In genomic region chr19:4084547-4084877, GRCh38 we compare ENCODE assay signal across 12 cellular contexts. TPM values are rescaled to one million over a fixed set of nuclear protein-coding genes. Genes with fewer than 3 reads are reported as not detected.
DNase-seq lines count a peak whose midpoint lies in the region; ATAC-seq and TF ChIP-seq lines count a peak whose summit lies in the region.
"Had no signal": no experiment of that assay in that cellular context is flagged by ENCODE, and none has a peak within 500 bp of the region (broad histone marks: within the 10 kb centered on the region; RNA-seq: fewer than 3 reads in every experiment).

No MANE protein-coding gene starts in this region.

- intact Hi-C loops in CD4-positive, alpha-beta memory T cell (cut with micrococcal nuclease), result no loop called here
- intact Hi-C loops in OCI-LY7 (cut with micrococcal nuclease; ENCODE audit: unreplicated experiment), result no loop called here

- no peaks in the 10 kb centered on the region for H3K36me3 Mint-ChIP-seq in CD4-positive, alpha-beta memory T cell
- H3K36me3 Mint-ChIP-seq in effector memory CD8-positive, alpha-beta T cell (ENCODE audit: insufficient read depth), result peaks cover 15% of the 10 kb centered on the region
- no peaks in the 10 kb centered on the region for H3K36me3 Mint-ChIP-seq in progenitor cell of endocrine pancreas (ENCODE audit: insufficient read depth)

- no peaks in the 10 kb centered on the region for H3K9me3 Mint-ChIP-seq in CD4-positive, alpha-beta memory T cell
- H3K9me3 Mint-ChIP-seq in effector memory CD8-positive, alpha-beta T cell, result no peaks in the 10 kb centered on the region
- H3K9me3 Mint-ChIP-seq in progenitor cell of endocrine pancreas (ENCODE audit: low read depth), result no peaks in the 10 kb centered on the region
- H3K9me3 Mint-ChIP-seq: endodermal cell had no signal

- H3K27me3 Mint-ChIP-seq in CD4-positive, alpha-beta memory T cell, result no peaks in the 10 kb centered on the region
- no peaks in the 10 kb centered on the region for H3K27me3 Mint-ChIP-seq in effector memory CD8-positive, alpha-beta T cell
- no peaks in the 10 kb centered on the region for H3K27me3 Mint-ChIP-seq in progenitor cell of endocrine pancreas

- BruUV-seq in OCI-LY7 (replicated peaks; lab: Mats Ljungman, UMichigan), result no TSS peak

- peaks cover 74% of the 10 kb centered on the region for H3K4me1 ChIP-seq in CD4-positive, alpha-beta memory T cell (ENCODE audit: insufficient read depth, low read length)
- peaks cover 9% of the 10 kb centered on the region for H3K4me1 ChIP-seq in OCI-LY7 (ENCODE audit: insufficient read depth, low read length, poor library complexity, severe bottlenecking)

- H3K27me3 ChIP-seq in CD4-positive, alpha-beta memory T cell (ENCODE audit: insufficient read depth, low read length), result no peaks in the 10 kb centered on the region

- H3K79me2 ChIP-seq in OCI-LY7 (ENCODE audit: insufficient read depth, low read depth, low read length), result no peaks in the 10 kb centered on the region

- no peaks in the 10 kb centered on the region for H3K9me2 ChIP-seq in OCI-LY7 (ENCODE audit: insufficient read depth, low read length)

- peak overlapping the region; percentile 80 to 95 (median 89) for H3K27ac Mint-ChIP-seq in CD4-positive, alpha-beta memory T cell
- peak overlapping the region; percentile 90 to 94 for H3K27ac Mint-ChIP-seq in effector memory CD8-positive, alpha-beta T cell
- peak overlapping the region; percentile 59 for H3K27ac Mint-ChIP-seq in progenitor cell of endocrine pancreas
- H3K27ac Mint-ChIP-seq: endodermal cell had no signal

- no peak for TF ChIP-seq CTCF in OCI-LY7 (conservative IDR thresholded peaks at IDR 0.05; ENCODE audit: low read length)
- TF ChIP-seq CTCF in progenitor cell of endocrine pancreas (IDR thresholded peaks at IDR 0.05; ENCODE audit: unreplicated experiment), result no peak

- POLR2A ChIA-PET in CD4-positive, alpha-beta memory T cell (lab: Charles Lee; ENCODE audit: partially characterized antibody), result interaction anchor here (0.8 to 4.4 kb wide), 5 partner anchors 15 to 31 kb away, joined by 3 to 24 read pairs (median 4); partner anchors contain the start of gene ZBTB7A
- POLR2A ChIA-PET in OCI-LY7 (lab: Charles Lee), result interaction anchor here (0.7 kb wide), 1 partner anchor 76 kb away, joined by 3 read pairs; no protein-coding TSS in a partner anchor

- no peaks in the 10 kb centered on the region for H4K20me1 ChIP-seq in OCI-LY7 (ENCODE audit: insufficient read depth, low read length)

- H3K4me1 Mint-ChIP-seq in CD4-positive, alpha-beta memory T cell, result peaks cover 15 to 62% (median 45%) of the 10 kb centered on the region in 4 donors
- peaks cover 28 to 51% of the 10 kb centered on the region in 2 donors for H3K4me1 Mint-ChIP-seq in effector memory CD8-positive, alpha-beta T cell (ENCODE audit: low read depth in 2 of 2)
- peaks cover 6% of the 10 kb centered on the region for H3K4me1 Mint-ChIP-seq in progenitor cell of endocrine pancreas (ENCODE audit: low read depth)
- H3K4me1 Mint-ChIP-seq: endodermal cell had no signal

- peak in 1 of 5 donors; percentile 34 for DNase-seq in CD4-positive, alpha-beta memory T cell
- DNase-seq in OCI-LY7 (ENCODE audit: low spot score) (no peak), progenitor cell of endocrine pancreas (ENCODE audit: low spot score, unreplicated experiment) (no peak), HCEC 1CT (no peak)
- no peak for DNase-seq in effector memory CD8-positive, alpha-beta T cell
- DNase-seq: activated CD4-positive, alpha-beta T cell treated with anti-CD3 and anti-CD28 coated beads, Interleukin-2, amount 50 U/mL, for 1 hour; endodermal cell; NCI-H1436 treated with DMSO at 0.1 percent for 48 hours; stimulated activated CD4-positive, alpha-beta T cell treated with anti-CD3 and anti-CD28 coated beads, Interleukin-4, amount 100 ng/mL, for 24 hours had no signal

- H3K4me2 ChIP-seq in OCI-LY7 (ENCODE audit: low read length), result peak overlapping the region; percentile 16; the same call in 1 of the 2 replicates

- H3K4me3 Mint-ChIP-seq in CD4-positive, alpha-beta memory T cell, result peak overlapping the region; percentile 38 to 83 (median 66)
- H3K4me3 Mint-ChIP-seq in effector memory CD8-positive, alpha-beta T cell, result peak overlapping the region; percentile 75 to 78
- no peak overlapping the region for H3K4me3 Mint-ChIP-seq in progenitor cell of endocrine pancreas (ENCODE audit: low read depth)
- H3K4me3 Mint-ChIP-seq: endodermal cell had no signal

- CTCF ChIA-PET in CD4-positive, alpha-beta memory T cell (lab: Charles Lee; ENCODE audit: partially characterized antibody), result interaction anchor here (0.9 to 1.0 kb wide), 2 partner anchors 24 to 97 kb away, joined by 3 to 4 read pairs; no protein-coding TSS in a partner anchor
- CTCF ChIA-PET in OCI-LY7 (lab: Charles Lee; ENCODE audit: unreplicated experiment), result no interaction called here

- peak overlapping the region; percentile 53 for H3K27ac ChIP-seq in CD4-positive, alpha-beta memory T cell (ENCODE audit: low read depth, low read length)
- no peak overlapping the region for H3K27ac ChIP-seq in OCI-LY7 (ENCODE audit: low read depth, low read length, poor library complexity, severe bottlenecking)
- H3K27ac ChIP-seq: SK-N-MC had no signal

- H3K36me3 ChIP-seq in CD4-positive, alpha-beta memory T cell (ENCODE audit: insufficient read depth, low read length), result no peaks in the 10 kb centered on the region
- H3K36me3 ChIP-seq in OCI-LY7 (ENCODE audit: insufficient read depth, low read length), result 0 out of 2 replicates have a peak, but pooled peaks cover 1% of the 10 kb centered on the region

- H3K9me3 ChIP-seq in CD4-positive, alpha-beta memory T cell (ENCODE audit: control insufficient read depth in 1 of 2, low read length in 2 of 2), result no peaks in the 10 kb centered on the region
- H3K9me3 ChIP-seq in OCI-LY7 (ENCODE audit: low read length), result no peaks in the 10 kb centered on the region

- no peak for ATAC-seq in effector memory CD8-positive, alpha-beta T cell (replicated peaks)
- ATAC-seq in HG02973 (IDR thresholded peaks at IDR 0.05; ENCODE audit: unreplicated experiment) (no peak), GM21528 (IDR thresholded peaks at IDR 0.05; ENCODE audit: low FRiP score, unreplicated experiment) (no peak)

- no peak overlapping the region for H2AFZ ChIP-seq in OCI-LY7 (ENCODE audit: low read length)

- no peak overlapping the region for H3K4me3 ChIP-seq in CD4-positive, alpha-beta memory T cell (ENCODE audit: low read length in 2 of 2)
- H3K4me3 ChIP-seq in OCI-LY7 (ENCODE audit: low read depth, low read length, poor library complexity, severe bottlenecking), result no peak overlapping the region
- H3K4me3 ChIP-seq: SK-N-MC had no signal

RNA-seq across cellular contexts. Expression of gene ZBTB7A, which starts 17.8 kb away (rescaled TPM):
- total RNA-seq in CD4-positive, alpha-beta memory T cell, result 10 to 100 TPM; 57.0 to 57.7 TPM
- polyA plus RNA-seq in CD4-positive, alpha-beta memory T cell, result 10 to 100 TPM in 1 of 2 donors, 1 to 10 TPM in 1; 9.6 to 48.2 TPM
- total RNA-seq in OCI-LY7 (2014; rRNA removed; shearing (Covaris generic)), result 13.1 and 17.2 TPM in 2 replicates
- total RNA-seq in OCI-LY7 (2022) (29.3 and 31.2 TPM in 2 replicates), progenitor cell of endocrine pancreas (18.4 and 19.1 TPM in 2 replicates)

RNA-seq across cellular contexts. Expression of gene MAP2K2, which starts 39.4 kb away (rescaled TPM):
- 100 to 1,000 TPM; 125 to 126 TPM for total RNA-seq in CD4-positive, alpha-beta memory T cell
- polyA plus RNA-seq in CD4-positive, alpha-beta memory T cell, result 100 to 1,000 TPM in 1 of 2 donors, 10 to 100 TPM in 1; 44.0 to 101 TPM
- 84.7 and 105 TPM in 2 replicates for total RNA-seq in OCI-LY7 (2014; rRNA removed; shearing (Covaris generic))
- total RNA-seq in OCI-LY7 (2022) (116 and 120 TPM in 2 replicates), progenitor cell of endocrine pancreas (149 and 154 TPM in 2 replicates)
